9 cellular contexts compared by ENCODE assay signal in genomic region chr13:86318424-86318823, GRCh38.
"Had no signal": no experiment of that assay in that cellular context is flagged by ENCODE, and none has a peak within 500 bp of the region (broad histone marks: within the 10 kb centered on the region; RNA-seq: fewer than 3 reads in every experiment).

No MANE protein-coding gene starts in this region.

- FAIRE-seq: H1 had no signal

- H3K27ac ChIP-seq: GM23248 had no signal

- DNase-seq: GM23248, GOT3, H7, H9, HCEC 1CT, HFFc6 had no signal

- H3K9me3 ChIP-seq: HAP-1 had no signal

- H3K4me3 ChIP-seq: GM23248, GM23338, HAP-1 had no signal

- H3K4me1 ChIP-seq: HAP-1 had no signal

- H3K36me3 ChIP-seq: HAP-1 had no signal
